In genomic region chr11:70358797-70359196, GRCh38 we compare ENCODE assay signal across 31 cellular contexts.
"Had no signal": no experiment of that assay in that cellular context is flagged by ENCODE, and none has a peak within 500 bp of the region (broad histone marks: within the 10 kb centered on the region; RNA-seq: fewer than 3 reads in every experiment).

No MANE protein-coding gene starts in this region.

- H3K9me3 Mint-ChIP-seq: activated CD4-positive, alpha-beta memory T cell treated with anti-CD3 and anti-CD28 coated beads, Interleukin-2, amount 10 ng/mL, durations not matched to agents 7 days and 5 days; activated CD4-positive, alpha-beta T cell treated with anti-CD3 and anti-CD28 coated beads, Interleukin-2, amount 10 ng/mL, durations not matched to agents 24 days and 14 days; activated naive CD4-positive, alpha-beta T cell treated with anti-CD3 and anti-CD28 coated beads, Interleukin-2, amount 10 ng/mL, durations not matched to agents 7 days and 5 days; activated naive CD8-positive, alpha-beta T cell treated with anti-CD3 and anti-CD28 coated beads, Interleukin-2, amount 10 ng/mL, durations not matched to agents 7 days and 5 days; activated T-cell treated with anti-CD3 and anti-CD28 coated beads, Interleukin-2, amount 50 U/mL, for 24 hours; brain; immature natural killer cell; mesothelial cell of epicardium; naive B cell; nephron progenitor cell; T-helper 1 cell treated with Interleukin-12 subunit alpha and Interleukin-12 subunit beta and Interleukin-4 antibody, amounts not matched to agents 30 μg/mL and 1 μg/mL, for 36 hours had no signal

- DNase-seq: activated CD4-positive, alpha-beta memory T cell treated with anti-CD3 and anti-CD28 coated beads, Interleukin-2, amount 10 ng/mL, durations not matched to agents 7 days and 5 days; activated CD4-positive, alpha-beta T cell treated with anti-CD3 and anti-CD28 coated beads, Interleukin-2, amount 10 ng/mL, durations not matched to agents 24 days and 14 days; activated CD4-positive, CD25-positive, alpha-beta regulatory T cell treated with anti-CD3 and anti-CD28 coated beads, Interleukin-2, amount 50 U/mL, for 72 hours; activated CD8-positive, alpha-beta memory T cell treated with anti-CD3 and anti-CD28 coated beads, Interleukin-2, amount 50 U/mL, for 48 hours; activated gamma-delta T cell; activated naive CD4-positive, alpha-beta T cell treated with anti-CD3 and anti-CD28 coated beads, Interleukin-2, amount 10 ng/mL, durations not matched to agents 7 days and 5 days; activated naive CD8-positive, alpha-beta T cell treated with anti-CD3 and anti-CD28 coated beads, Interleukin-2, amount 10 ng/mL, durations not matched to agents 7 days and 5 days; activated T-cell treated with anti-CD3 and anti-CD28 coated beads, Interleukin-2, amount 50 U/mL, for 24 hours; cerebellar nuclear complex; colonic mucosa; dorsolateral prefrontal cortex; effector memory CD4-positive, alpha-beta T cell; erythroblast; head of caudate nucleus; immature natural killer cell; kidney; naive B cell; nephron progenitor cell; pancreas; psoas muscle; spleen; stimulated activated naive CD4-positive, alpha-beta T cell treated with Interleukin-2 at 50 U/mL for 16 hours; T1000; transverse colon; WERI-Rb-1 had no signal

- H3K4me1 Mint-ChIP-seq: activated CD4-positive, alpha-beta memory T cell treated with anti-CD3 and anti-CD28 coated beads, Interleukin-2, amount 10 ng/mL, durations not matched to agents 7 days and 5 days; activated CD4-positive, alpha-beta T cell treated with anti-CD3 and anti-CD28 coated beads, Interleukin-2, amount 10 ng/mL, durations not matched to agents 24 days and 14 days; activated naive CD8-positive, alpha-beta T cell treated with anti-CD3 and anti-CD28 coated beads, Interleukin-2, amount 10 ng/mL, durations not matched to agents 7 days and 5 days; brain; mesothelial cell of epicardium; naive B cell had no signal

- H3K27ac Mint-ChIP-seq: activated CD4-positive, alpha-beta memory T cell treated with anti-CD3 and anti-CD28 coated beads, Interleukin-2, amount 10 ng/mL, durations not matched to agents 7 days and 5 days; activated CD4-positive, alpha-beta T cell treated with anti-CD3 and anti-CD28 coated beads, Interleukin-2, amount 10 ng/mL, durations not matched to agents 24 days and 14 days; activated naive CD4-positive, alpha-beta T cell treated with anti-CD3 and anti-CD28 coated beads, Interleukin-2, amount 10 ng/mL, durations not matched to agents 7 days and 5 days; activated naive CD8-positive, alpha-beta T cell treated with anti-CD3 and anti-CD28 coated beads, Interleukin-2, amount 10 ng/mL, durations not matched to agents 7 days and 5 days; activated T-cell treated with anti-CD3 and anti-CD28 coated beads, Interleukin-2, amount 50 U/mL, for 24 hours; brain; immature natural killer cell; mesothelial cell of epicardium; naive B cell; nephron progenitor cell; T-helper 1 cell treated with Interleukin-12 subunit alpha and Interleukin-12 subunit beta and Interleukin-4 antibody, amounts not matched to agents 30 μg/mL and 1 μg/mL, for 36 hours had no signal

- H3K4me3 ChIP-seq: ascending aorta, cardiac muscle cell, colonic mucosa, dorsolateral prefrontal cortex, gastroesophageal sphincter, pancreas, psoas muscle, spleen, transverse colon had no signal

- H3K9me3 ChIP-seq: ascending aorta, colonic mucosa, gastroesophageal sphincter, pancreas, psoas muscle, spleen, transverse colon had no signal

- H3K27ac ChIP-seq: cardiac muscle cell, colonic mucosa, pancreas, psoas muscle, transverse colon, WERI-Rb-1 had no signal

- ATAC-seq: gastroesophageal sphincter, psoas muscle had no signal

- H3K27me3 Mint-ChIP-seq: activated CD4-positive, alpha-beta memory T cell treated with anti-CD3 and anti-CD28 coated beads, Interleukin-2, amount 10 ng/mL, durations not matched to agents 7 days and 5 days; activated CD4-positive, alpha-beta T cell treated with anti-CD3 and anti-CD28 coated beads, Interleukin-2, amount 10 ng/mL, durations not matched to agents 24 days and 14 days; activated naive CD4-positive, alpha-beta T cell treated with anti-CD3 and anti-CD28 coated beads, Interleukin-2, amount 10 ng/mL, durations not matched to agents 7 days and 5 days; activated naive CD8-positive, alpha-beta T cell treated with anti-CD3 and anti-CD28 coated beads, Interleukin-2, amount 10 ng/mL, durations not matched to agents 7 days and 5 days; activated T-cell treated with anti-CD3 and anti-CD28 coated beads, Interleukin-2, amount 50 U/mL, for 24 hours; brain; naive B cell had no signal

- H3K4me3 Mint-ChIP-seq: activated CD4-positive, alpha-beta memory T cell treated with anti-CD3 and anti-CD28 coated beads, Interleukin-2, amount 10 ng/mL, durations not matched to agents 7 days and 5 days; activated CD4-positive, alpha-beta T cell treated with anti-CD3 and anti-CD28 coated beads, Interleukin-2, amount 10 ng/mL, durations not matched to agents 24 days and 14 days; activated naive CD4-positive, alpha-beta T cell treated with anti-CD3 and anti-CD28 coated beads, Interleukin-2, amount 10 ng/mL, durations not matched to agents 7 days and 5 days; activated naive CD8-positive, alpha-beta T cell treated with anti-CD3 and anti-CD28 coated beads, Interleukin-2, amount 10 ng/mL, durations not matched to agents 7 days and 5 days; activated T-cell treated with anti-CD3 and anti-CD28 coated beads, Interleukin-2, amount 50 U/mL, for 24 hours; brain; immature natural killer cell; mesothelial cell of epicardium; naive B cell; nephron progenitor cell; T-helper 1 cell treated with Interleukin-12 subunit alpha and Interleukin-12 subunit beta and Interleukin-4 antibody, amounts not matched to agents 30 μg/mL and 1 μg/mL, for 36 hours had no signal

- H3K27me3 ChIP-seq: ascending aorta, cardiac muscle cell, colonic mucosa, dorsolateral prefrontal cortex, gastroesophageal sphincter, pancreas, spleen, transverse colon had no signal

- H3K4me1 ChIP-seq: colonic mucosa, gastroesophageal sphincter, pancreas, psoas muscle, transverse colon had no signal
